Comparison of ENCODE assay signal across 28 cellular contexts in the genomic region with DNA sequence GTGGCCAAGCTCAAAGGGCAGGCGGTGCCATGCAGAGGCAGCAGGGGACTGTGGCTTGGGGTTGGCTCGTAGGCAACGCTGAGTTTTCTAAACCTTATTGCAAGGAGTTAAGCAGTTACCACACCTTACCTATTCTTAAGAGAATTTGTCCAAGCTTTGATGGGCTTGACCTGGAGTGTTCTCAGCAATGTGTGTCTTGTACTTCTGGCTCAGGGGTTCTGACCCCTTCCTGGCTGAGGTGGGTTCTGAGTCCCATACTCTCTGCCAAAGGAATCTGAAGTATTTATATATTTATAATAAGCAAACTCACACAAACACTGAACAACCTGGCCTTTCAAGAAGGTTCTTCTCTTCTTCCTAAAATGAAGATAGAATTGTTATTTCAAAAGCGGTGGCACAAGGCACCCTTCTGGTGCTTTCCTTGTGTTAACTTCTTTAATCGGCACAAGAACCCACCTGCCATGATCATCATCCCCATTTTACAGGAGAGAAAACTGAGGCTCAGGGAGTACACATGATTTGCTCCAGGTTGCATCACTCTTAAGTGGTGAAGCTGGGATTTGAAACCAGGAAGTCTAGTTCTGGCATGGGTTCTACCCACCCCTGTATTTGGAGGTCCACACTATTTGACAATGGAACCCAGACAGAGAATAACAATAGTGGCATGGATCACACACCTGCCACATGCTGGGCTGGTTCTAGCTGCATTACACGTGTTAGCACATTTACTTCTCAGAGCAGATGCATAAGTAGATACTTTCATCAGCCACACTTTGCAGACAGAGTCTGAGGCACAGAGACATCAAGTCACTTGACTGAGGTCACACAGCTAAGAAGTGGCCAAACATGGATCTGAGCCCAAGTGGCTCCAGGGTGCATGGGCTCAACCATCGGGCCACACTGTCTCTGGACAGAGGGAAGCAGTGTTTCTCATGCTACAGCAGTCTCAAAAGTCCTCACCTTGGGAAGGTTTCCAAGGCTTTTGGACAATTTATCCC.
"Had no signal": no experiment of that assay in that cellular context is flagged by ENCODE, and none has a peak within 500 bp of the region (broad histone marks: within the 10 kb centered on the region; RNA-seq: fewer than 3 reads in every experiment).

No MANE protein-coding gene starts in this region.

- H3K4me1 Mint-ChIP-seq: endodermal cell; naive thymus-derived CD8-positive, alpha-beta T cell; nephron progenitor cell; stimulated activated effector memory CD8-positive, alpha-beta T cell treated with anti-CD3 and anti-CD28 coated beads, Interleukin-12 subunit alpha, Interleukin-12 subunit beta, amount 100 ng/mL, for 72 hours had no signal

- H3K9me3 ChIP-seq: prostate gland, testis had no signal

- H3K4me3 ChIP-seq: gastroesophageal sphincter, heart left ventricle, left lung, prostate gland, right atrium auricular region, sigmoid colon, testis, tibial artery had no signal

- DNase-seq: effector CD8-positive, alpha-beta T cell; endodermal cell; foreskin keratinocyte; heart left ventricle; hippocampal formation; left cardiac atrium; left lung; mesendoderm; naive thymus-derived CD8-positive, alpha-beta T cell; nephron progenitor cell; nucleus accumbens; sigmoid colon; stimulated activated CD4-positive, alpha-beta T cell treated with anti-CD3 and anti-CD28 coated beads, Interleukin-2, amount 100 ng/mL, for 24 hours; stimulated activated CD4-positive, alpha-beta T cell treated with anti-CD3 and anti-CD28 coated beads, Interleukin-4, amount 100 ng/mL, for 24 hours; stimulated activated naive CD8-positive, alpha-beta T cell treated with anti-CD3 and anti-CD28 coated beads, Interleukin-15, Interleukin-2, amounts not matched to agents 100 U/mL and 50 U/mL, for 24 hours; substantia nigra; testis; tibial artery had no signal

- H3K27ac ChIP-seq: epithelial cell of prostate, foreskin keratinocyte, gastroesophageal sphincter, heart left ventricle, left lung, prostate gland, right atrium auricular region, sigmoid colon, testis, tibial artery had no signal

- H3K36me3 ChIP-seq: gastroesophageal sphincter, heart left ventricle, left lung, prostate gland, right atrium auricular region, sigmoid colon, tibial artery had no signal

- H3K27ac Mint-ChIP-seq: endodermal cell; naive thymus-derived CD8-positive, alpha-beta T cell; nephron progenitor cell; stimulated activated effector memory CD8-positive, alpha-beta T cell treated with anti-CD3 and anti-CD28 coated beads, Interleukin-12 subunit alpha, Interleukin-12 subunit beta, amount 100 ng/mL, for 72 hours; type B pancreatic cell had no signal

- H3K27me3 ChIP-seq: foreskin keratinocyte, right atrium auricular region, sigmoid colon, testis had no signal

- H3K36me3 Mint-ChIP-seq: naive thymus-derived CD8-positive, alpha-beta T cell; stimulated activated effector memory CD8-positive, alpha-beta T cell treated with anti-CD3 and anti-CD28 coated beads, Interleukin-12 subunit alpha, Interleukin-12 subunit beta, amount 100 ng/mL, for 72 hours; type B pancreatic cell had no signal

- H3K4me1 ChIP-seq: foreskin keratinocyte, gastroesophageal sphincter, heart left ventricle, left lung, prostate gland, right atrium auricular region, sigmoid colon, tibial artery had no signal

- ATAC-seq: esophagus mucosa; foreskin keratinocyte; gastroesophageal sphincter; heart left ventricle; left cardiac atrium; left lung; naive thymus-derived CD8-positive, alpha-beta T cell; stimulated activated effector memory CD8-positive, alpha-beta T cell treated with anti-CD3 and anti-CD28 coated beads, Interleukin-12 subunit alpha, Interleukin-12 subunit beta, amount 100 ng/mL, for 72 hours; stimulated activated naive CD8-positive, alpha-beta T cell treated with anti-CD3 and anti-CD28 coated beads, Interleukin-15, Interleukin-2, amounts not matched to agents 100 U/mL and 50 U/mL, for 24 hours had no signal

- FAIRE-seq: colon, islet of Langerhans, urothelium cell line had no signal

- H3K9me3 Mint-ChIP-seq: nephron progenitor cell; stimulated activated effector memory CD8-positive, alpha-beta T cell treated with anti-CD3 and anti-CD28 coated beads, Interleukin-12 subunit alpha, Interleukin-12 subunit beta, amount 100 ng/mL, for 72 hours; type B pancreatic cell had no signal

- H3K4me3 Mint-ChIP-seq: endodermal cell; naive thymus-derived CD8-positive, alpha-beta T cell; nephron progenitor cell; stimulated activated effector memory CD8-positive, alpha-beta T cell treated with anti-CD3 and anti-CD28 coated beads, Interleukin-12 subunit alpha, Interleukin-12 subunit beta, amount 100 ng/mL, for 72 hours; type B pancreatic cell had no signal
